8 cellular contexts compared by ENCODE assay signal in the genomic region with DNA sequence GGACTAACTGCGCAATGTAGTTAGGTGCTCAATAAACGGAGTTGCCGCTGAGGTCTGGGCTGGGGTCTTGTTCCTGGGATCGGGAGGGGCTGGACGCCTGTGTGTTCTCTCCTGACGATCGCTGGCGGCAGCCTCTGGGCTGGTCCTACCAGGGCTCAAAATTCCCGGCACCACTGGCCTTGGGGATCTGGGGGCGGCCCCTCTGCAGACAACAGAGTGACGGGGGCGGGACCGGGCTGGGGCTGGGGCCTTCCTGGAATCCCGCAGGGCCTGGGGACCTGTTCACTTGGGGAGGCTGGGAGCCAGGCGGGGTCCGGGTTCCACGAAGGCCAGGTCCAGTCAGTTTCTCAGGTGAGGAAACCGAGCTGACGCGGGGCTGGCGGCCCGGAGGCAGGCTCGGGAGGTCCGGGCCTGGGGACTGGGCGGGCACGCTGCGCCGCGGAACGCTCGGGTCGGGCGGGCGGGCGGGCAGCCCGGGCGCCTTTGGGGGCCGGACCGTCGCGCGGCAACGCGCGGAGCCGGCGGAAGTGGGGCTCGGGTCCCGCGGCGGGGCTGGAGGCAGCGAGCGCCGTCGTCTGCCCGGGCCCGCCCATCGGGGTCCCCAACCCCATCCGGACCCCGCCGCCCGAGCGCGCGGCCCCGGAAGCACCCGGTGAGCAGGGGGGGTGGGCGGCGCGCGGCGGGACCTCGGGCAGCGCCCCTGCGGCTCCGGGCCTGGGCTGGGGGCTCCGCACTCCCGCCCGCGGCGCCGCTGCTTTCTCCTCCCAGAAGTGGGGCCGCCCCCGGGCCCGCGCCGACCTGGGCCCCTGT. TPM values are rescaled to one million over a fixed set of nuclear protein-coding genes. Genes with fewer than 3 reads are reported as not detected.
DNase-seq lines count a peak whose midpoint lies in the region; ATAC-seq and TF ChIP-seq lines count a peak whose summit lies in the region.

A gene (plus strand): TSS at position 524 of the 810 bp plus-strand sequence. CDS start 4,107 bp downstream, outside the sequence.

- peak; percentile 57 for DNase-seq in SK-N-DZ (ENCODE audit: low spot score)
- DNase-seq in glomerular endothelial cell (ENCODE audit: extremely low read depth, low read depth, low spot score): no peak
- peak; percentile 40 for DNase-seq in omental fat pad (ENCODE audit: low spot score)
- DNase-seq in NCI-H774 (lab: John Stamatoyannopoulos, UW): no peak

- no peaks in the 10 kb centered on the region for H3K27me3 Mint-ChIP-seq in activated naive CD8-positive, alpha-beta T cell

- no peaks in the 10 kb centered on the region for H3K27me3 ChIP-seq in thymus (ENCODE audit: control insufficient read depth, insufficient read depth)

- TF ChIP-seq CTCF in GM12875 (IDR thresholded peaks at IDR 0.05; ENCODE audit: borderline replicate concordance, insufficient read depth, low read depth, low read length) (no peak), omental fat pad (IDR thresholded peaks at IDR 0.05) (no peak)

- peak; percentile 43 for ATAC-seq in HG03139 (IDR thresholded peaks at IDR 0.05; ENCODE audit: unreplicated experiment)
- ATAC-seq in omental fat pad (ENCODE audit: low FRiP score): peak; percentile 70

- H3K4me3 ChIP-seq in GM12875 (ENCODE audit: low read depth, low read length) (peak within 1 kb of the TSS; percentile 80), thymus (ENCODE audit: low read length) (peak within 1 kb of the TSS; percentile 89)

- H3K27ac ChIP-seq in thymus (ENCODE audit: low read depth): peak within 1 kb of the TSS; percentile 88

- whole genome bisulfite sequencing in thymus: 2% methylated on average over 87 of the region's 87 CpGs

- peaks cover 31% of the 10 kb centered on the region for H3K4me1 Mint-ChIP-seq in activated naive CD8-positive, alpha-beta T cell (ENCODE audit: low read depth)

- peak within 1 kb of the TSS; percentile 88 for H3K4me3 Mint-ChIP-seq in activated naive CD8-positive, alpha-beta T cell

- H3K36me3 Mint-ChIP-seq in activated naive CD8-positive, alpha-beta T cell: no peaks in the 10 kb centered on the region

- peak within 1 kb of the TSS; percentile 89 for H3K27ac Mint-ChIP-seq in activated naive CD8-positive, alpha-beta T cell

- no peaks in the 10 kb centered on the region for H3K9me3 Mint-ChIP-seq in activated naive CD8-positive, alpha-beta T cell (ENCODE audit: low read depth)

- H3K36me3 ChIP-seq in thymus (ENCODE audit: control insufficient read depth, insufficient read depth): peaks cover 19% of the 10 kb centered on the region

- peaks cover 18% of the 10 kb centered on the region for H3K4me1 ChIP-seq in thymus (ENCODE audit: control insufficient read depth, insufficient read depth, low read length)

- no peaks in the 10 kb centered on the region for H3K9me3 ChIP-seq in thymus (ENCODE audit: control insufficient read depth)

RNA-seq across cellular contexts. Expression of the gene that starts here (rescaled TPM):
- 25.3 and 35.9 TPM in 2 replicates for polyA plus RNA-seq in SK-N-DZ (2014; cell fraction: cytosol; rRNA removed)
- polyA plus RNA-seq in SK-N-DZ (2014; cell fraction: nucleus; rRNA removed): 138 and 159 TPM in 2 replicates
- total RNA-seq in glomerular endothelial cell: 34.6 and 69.5 TPM in 2 replicates
- 10 to 100 TPM; 22.0 to 25.1 (median 23.8) TPM for total RNA-seq in omental fat pad
- 65.4 TPM for polyA plus RNA-seq in thymus

Comparison
In these comparisons a context has a peak if more than half of its experiments do, and no peak if none do; other contexts are left out.
1. DNase-seq: peak in SK-N-DZ (single experiment) and omental fat pad (single experiment); none in glomerular endothelial cell (single experiment) and NCI-H774 (single experiment).